In genomic region chr9:101130089-101130488, GRCh38 we compare ENCODE assay signal across 17 cellular contexts.
A peak's percentile ranks its signal among the peaks of the same experiment; 100 is the strongest.
DNase-seq lines count a peak whose midpoint lies in the region; ATAC-seq lines count a peak whose summit lies in the region.
"Had no signal": no experiment of that assay in that cellular context is flagged by ENCODE, and none has a peak within 500 bp of the region (broad histone marks: within the 10 kb centered on the region; RNA-seq: fewer than 3 reads in every experiment).

No MANE protein-coding gene starts in this region.

- ATAC-seq in HG03135 (IDR thresholded peaks at IDR 0.05; ENCODE audit: unreplicated experiment) = no peak
- ATAC-seq: CD8-positive, alpha-beta T cell; GM12878 had no signal

- DNase-seq in NCI-H82 (lab: John Stamatoyannopoulos, UW) (peak; percentile 47), NCI-H82 treated with DMSO at 0.1 percent for 48 hours (lab: John Stamatoyannopoulos, UW; ENCODE audit: unreplicated experiment) (no peak), NCI-H1105 treated with DMSO at 0.1 percent for 48 hours (lab: John Stamatoyannopoulos, UW) (peak; percentile 31), NCI-H69 (lab: John Stamatoyannopoulos, UW) (peak; percentile 13), NCI-H1694 (lab: John Stamatoyannopoulos, UW) (no peak), GOT3 (lab: John Stamatoyannopoulos, UW) (no peak)
- DNase-seq: Caco-2; CD4-positive, CD25-positive, alpha-beta regulatory T cell; CD8-positive, alpha-beta T cell; DMS 273 treated with DMSO at 0.1 percent for 48 hours; DMS79; EL; GDM1; H7; HCEC 1CT had no signal

Comparison
In these comparisons a context has a peak if more than half of its experiments do, and no peak if none do; other contexts are left out.
1. DNase-seq: peak in NCI-H82 (single experiment), NCI-H1105 treated with DMSO at 0.1 percent for 48 hours (single experiment) and NCI-H69 (single experiment); none in NCI-H82 treated with DMSO at 0.1 percent for 48 hours (single experiment), NCI-H1694 (single experiment) and GOT3 (single experiment).